ENCODE assay signal across 8 cellular contexts in genomic region chr17:48908047-48908843, GRCh38. TPM values are rescaled to one million over a fixed set of nuclear protein-coding genes. Genes with fewer than 3 reads are reported as not detected.
DNase-seq lines count a peak whose midpoint lies in the region; ATAC-seq, FAIRE-seq and TF ChIP-seq lines count a peak whose summit lies in the region.

Gene UBE2Z, plus strand, starts transcription at chr17:48908407. Its CDS starts 97 bp downstream, at chr17:48908504.

- H3K9ac ChIP-seq in HepG2 (ENCODE audit: insufficient read depth, low read depth, low read length) = peak within 1 kb of the TSS; percentile 89

- no peaks in the 10 kb centered on the region for H3K9me3 ChIP-seq in HepG2 (ENCODE audit: low read length)

- no peaks in the 10 kb centered on the region; a peak in 1 of 5 replicates for H3K27me3 ChIP-seq in HepG2 (ENCODE audit: control insufficient read depth in 1 of 2, insufficient read depth in 2 of 2, low read length in 2 of 2)

- peaks cover 41% of the 10 kb centered on the region for H3K79me2 ChIP-seq in HepG2 (ENCODE audit: insufficient read depth, low read length)

- in situ Hi-C loops in HepG2 (cut with HindIII; ENCODE audit: extremely low pct_ligation_motif_present, low pct_unique_long_range_greater_than_20kb) = no loop called here

- H3K4me1 ChIP-seq in HepG2 (ENCODE audit: insufficient read depth, low read length) = peaks cover 69% of the 10 kb centered on the region

- WGBS in HepG2 (ENCODE audit: low lambda C conversion rate) = 1% methylated on average over 52 of the region's 81 CpGs

- peak within 1 kb of the TSS; percentile 92 for H3K4me2 ChIP-seq in HepG2 (ENCODE audit: low read depth, low read length)

- H3K4me3 Mint-ChIP-seq in dendritic cell treated with granulocyte-macrophage colony-stimulating factor and Interleukin-4, amounts not matched to agents 40 ng/mL and 50 ng/mL, for 4 days = peak within 1 kb of the TSS; percentile 92

- peak; percentile 96 for DNase-seq in NCI-H69 (lab: John Stamatoyannopoulos, UW)
- DNase-seq in activated CD4-positive, alpha-beta T cell treated with anti-CD3 and anti-CD28 coated beads, Interleukin-2, amount 50 U/mL, for 1 hour = peak; percentile 88
- DNase-seq in HepG2 (ENCODE audit: low spot score) = peak; percentile 95
- DNase-seq in stimulated activated CD4-positive, alpha-beta T cell treated with anti-CD3 and anti-CD28 coated beads, Interleukin-4, amount 100 ng/mL, for 1 hour = peak; percentile 91

- no peaks in the 10 kb centered on the region for H3K27me3 Mint-ChIP-seq in dendritic cell treated with granulocyte-macrophage colony-stimulating factor and Interleukin-4, amounts not matched to agents 40 ng/mL and 50 ng/mL, for 4 days

- peaks cover 16 to 29% of the 10 kb centered on the region in 2 experiments for H3K36me3 ChIP-seq in HepG2 (replicated peaks in 1 of 2; ENCODE audit: control insufficient read depth in 1 of 2, insufficient read depth in 2 of 2, low read length in 2 of 2)

- peak; percentile 95 for FAIRE-seq in HepG2 (lab: Jason Lieb, UNC)

- peak within 1 kb of the TSS; percentile 90 for H3K27ac ChIP-seq in C4-2B
- H3K27ac ChIP-seq in HepG2 (ENCODE audit: extremely low read length, insufficient read depth, low read length) = peak within 1 kb of the TSS; percentile 91

- TF ChIP-seq CTCF in C4-2B (conservative IDR thresholded peaks at IDR 0.05) = peak; percentile 70; the same call in 1 of the 2 replicates
- peak; percentile 80 for TF ChIP-seq CTCF in HepG2 (CRISPR knock-in tag; IDR thresholded peaks at IDR 0.05)

- peaks cover 58% of the 10 kb centered on the region for H3K4me1 Mint-ChIP-seq in dendritic cell treated with granulocyte-macrophage colony-stimulating factor and Interleukin-4, amounts not matched to agents 40 ng/mL and 50 ng/mL, for 4 days (ENCODE audit: low read depth)

- BruUV-seq in HepG2 (replicated peaks; lab: Mats Ljungman, UMichigan) = no TSS peak

- peaks cover 31% of the 10 kb centered on the region for H4K20me1 ChIP-seq in HepG2 (ENCODE audit: insufficient read depth, low read length)

- H3K4me3 ChIP-seq in HepG2 (replicated peaks in 1 of 3; ENCODE audit: insufficient read depth in 1 of 3, low read depth in 2 of 3, low read length in 3 of 3) = peak within 1 kb of the TSS; percentile 82 to 97 (median 94)

- H2AFZ ChIP-seq in HepG2 (ENCODE audit: low read length) = peak within 1 kb of the TSS; percentile 24

- H3K9me3 Mint-ChIP-seq in dendritic cell treated with granulocyte-macrophage colony-stimulating factor and Interleukin-4, amounts not matched to agents 40 ng/mL and 50 ng/mL, for 4 days = no peaks in the 10 kb centered on the region

- H3K27ac Mint-ChIP-seq in dendritic cell treated with granulocyte-macrophage colony-stimulating factor and Interleukin-4, amounts not matched to agents 40 ng/mL and 50 ng/mL, for 4 days = peak within 1 kb of the TSS; percentile 95

- CTCF ChIA-PET in HepG2 (lab: Yijun Ruan, JAX; ENCODE audit: low intra/inter-chr PET ratio, low total read pairs) = no interaction called here

- ATAC-seq in GM19328 (IDR thresholded peaks at IDR 0.05; ENCODE audit: unreplicated experiment) = peak; percentile 77
- peak; percentile 67 for ATAC-seq in HG03520 (IDR thresholded peaks at IDR 0.05; ENCODE audit: unreplicated experiment)
- peak; percentile 92 for ATAC-seq in HepG2

- intact Hi-C loops in dendritic cell treated with granulocyte-macrophage colony-stimulating factor and Interleukin-4, amounts not matched to agents 40 ng/mL and 50 ng/mL, for 4 days (cut with micrococcal nuclease) = loop anchor here (1.0 to 2.0 kb wide), 2 partner anchors 16 to 37 kb away; partner anchors contain the start of genes ATP5MC1 and SNF8
- intact Hi-C loops in HepG2 (cut with micrococcal nuclease; ENCODE audit: unreplicated experiment) = loop anchor here (1.0 kb wide), 1 partner anchor 16 kb away; the partner anchor contains the start of gene ATP5MC1

- peaks cover 54% of the 10 kb centered on the region for H3K36me3 Mint-ChIP-seq in dendritic cell treated with granulocyte-macrophage colony-stimulating factor and Interleukin-4, amounts not matched to agents 40 ng/mL and 50 ng/mL, for 4 days (ENCODE audit: low read depth)

- peak; percentile 90 to 92 for TF ChIP-seq POLR2A in HepG2 (IDR thresholded peaks at IDR 0.05; ENCODE audit: insufficient read depth in 1 of 2, low read depth in 2 of 2, low read length in 2 of 2)

- TF ChIP-seq RAD21 in HepG2 (CRISPR knock-in tag; IDR thresholded peaks at IDR 0.05) = peak; percentile 49; the same call in 1 of the 2 replicates

- POLR2A ChIA-PET in HepG2 (lab: Yijun Ruan, JAX) = interaction anchor here (0.6 to 9.6 kb wide), 17 partner anchors 9 to 1439 kb away, joined by 3 to 194 read pairs (median 5); partner anchors contain the start of genes ATP5MC1, IGF2BP1 and SNF8

- TF ChIP-seq EP300 in HepG2 (IDR thresholded peaks at IDR 0.05; ENCODE audit: low read depth in 2 of 2, low read length in 2 of 2) (0 out of 4 replicates have a peak, but pooled peaks of 1 of the 2 experiments have one; percentile 43), HepG2 (CRISPR knock-in tag; IDR thresholded peaks at IDR 0.05; ENCODE audit: borderline replicate concordance) (peak; percentile 64)

TF ChIP-seq in HepG2, 621 proteins besides CTCF, POLR2A, EP300 and RAD21 (continues in another document):
- peak; percentile 59; the same call in 1 of the 2 replicates for TF ChIP-seq FOXO1 (CRISPR knock-in tag; IDR thresholded peaks at IDR 0.05)
- TF ChIP-seq PRDM10 (CRISPR knock-in tag; IDR thresholded peaks at IDR 0.05; ENCODE audit: low read depth) = peak; percentile 88
- peak; percentile 84; the same call in 1 of the 2 replicates for TF ChIP-seq SNAI1 (CRISPR knock-in tag; IDR thresholded peaks at IDR 0.05; ENCODE audit: borderline replicate concordance)
- peak; percentile 79 for TF ChIP-seq FOXA3 (CRISPR knock-in tag; IDR thresholded peaks at IDR 0.05)
- TF ChIP-seq ZNF607 (CRISPR knock-in tag; IDR thresholded peaks at IDR 0.05; ENCODE audit: borderline replicate concordance) = peak; percentile 85
- TF ChIP-seq ZNF12 (CRISPR knock-in tag; IDR thresholded peaks at IDR 0.05) = no peak; the same call in 1 of the 2 replicates

RNA-seq across cellular contexts. Expression of gene UBE2Z, which starts in this region (rescaled TPM):
- total RNA-seq in HepG2 (2016; rRNA removed; fragmentation: Illumina TruSeq; extraction: Trizol) = 63.2 and 72.7 TPM in 2 replicates
- 6.5 and 8.6 TPM in 2 replicates for total RNA-seq in HepG2 (2016; cell fraction: cytosol; rRNA removed; fragmentation: Illumina TruSeq; extraction: Trizol; ENCODE audit: low read depth)
- 64.4 and 70.7 TPM in 2 replicates for total RNA-seq in HepG2 (2016; cell fraction: insoluble cytoplasmic fraction; rRNA removed; fragmentation: Illumina TruSeq; extraction: Trizol)
- total RNA-seq in HepG2 (2016; cell fraction: membrane; rRNA removed; fragmentation: Illumina TruSeq; extraction: Trizol) = 30.2 and 35.3 TPM in 2 replicates
- total RNA-seq in HepG2 (2016; cell fraction: nucleus; rRNA removed; fragmentation: Illumina TruSeq; extraction: Trizol) = 38.7 and 45.5 TPM in 2 replicates
- polyA plus RNA-seq in HepG2 (2011; rRNA removed) = 114 and 122 TPM in 2 replicates
- polyA plus RNA-seq in HepG2 (2011; cell fraction: cytosol; rRNA removed) = 89.4 and 105 TPM in 2 replicates
- 79.9 and 99.5 TPM in 2 replicates for polyA plus RNA-seq in HepG2 (2011; cell fraction: nucleus; rRNA removed)
- polyA plus RNA-seq in HepG2 (2012) = 66.2 and 67.5 TPM in 2 replicates
- 5.4 and 5.9 TPM in 2 replicates for polyA plus RNA-seq in HepG2 (2016; cell fraction: cytosol; fragmentation: Illumina TruSeq; extraction: Trizol; ENCODE audit: low read depth)
- 90.7 and 94.9 TPM in 2 replicates for polyA plus RNA-seq in HepG2 (2016; cell fraction: insoluble cytoplasmic fraction; fragmentation: Illumina TruSeq; extraction: Trizol; ENCODE audit: low read depth)
- polyA plus RNA-seq in HepG2 (2016; cell fraction: membrane; fragmentation: Illumina TruSeq; extraction: Trizol; ENCODE audit: low read depth) = 19.1 and 21.6 TPM in 2 replicates
- 66.3 and 76.8 TPM in 2 replicates for polyA plus RNA-seq in HepG2 (2016; cell fraction: nucleus; fragmentation: Illumina TruSeq; extraction: Trizol; ENCODE audit: insufficient read depth, low read depth)
- 157 and 173 TPM in 2 replicates for polyA minus RNA-seq in HepG2 (2011; rRNA and poly(A)+ RNA removed; ENCODE audit: low replicate concordance)
- 69.7 and 82.5 TPM in 2 replicates for polyA minus RNA-seq in HepG2 (2011; cell fraction: cytosol; rRNA and poly(A)+ RNA removed)
- 97.2 and 106 TPM in 2 replicates for polyA minus RNA-seq in HepG2 (2011; cell fraction: nucleus; rRNA and poly(A)+ RNA removed)

Comparison
In these comparisons a context has a peak if more than half of its experiments do, and no peak if none do; other contexts are left out.
1. Peak in every context shown above with its lines: DNase-seq, ATAC-seq, H3K4me3 ChIP-seq and H3K27ac ChIP-seq.